Comparison of ENCODE assay signal across 8 cellular contexts in genomic region chr14:105093426-105094192, GRCh38. TPM values are rescaled to one million over a fixed set of nuclear protein-coding genes. Genes with fewer than 3 reads are reported as not detected.
DNase-seq lines count a peak whose midpoint lies in the region; ATAC-seq and TF ChIP-seq lines count a peak whose summit lies in the region.

No MANE protein-coding gene starts in this region.

- no peaks in the 10 kb centered on the region for H3K9me3 Mint-ChIP-seq in natural killer cell treated with Interleukin-12 subunit alpha and Interleukin-12 subunit beta and Interleukin-15 and Interleukin-18, amount 100 ng/mL, for 72 hours

- peak; percentile 31 for ATAC-seq in HG02623 (IDR thresholded peaks at IDR 0.05; ENCODE audit: unreplicated experiment)
- peak; percentile 87 to 91 for ATAC-seq in natural killer cell treated with Interleukin-12 subunit alpha and Interleukin-12 subunit beta and Interleukin-15 and Interleukin-18, amount 100 ng/mL, for 72 hours

- H3K27ac ChIP-seq in esophagus squamous epithelium (peak overlapping the region; percentile 82 to 94 (median 88)), stomach (peak overlapping the region; percentile 85 to 95 (median 92))

- DNase-seq in GM10266 (ENCODE audit: extremely low spot score), result peak; percentile 89
- DNase-seq in NCI-H748 treated with DMSO at 0.1 percent for 48 hours (lab: John Stamatoyannopoulos, UW), result peak; percentile 47
- peak; percentile 72 for DNase-seq in activated T-cell treated with anti-CD3 and anti-CD28 coated beads, Interleukin-2, amount 50 U/mL, for 1 hour
- no peak for DNase-seq in esophagus squamous epithelium (lab: John Stamatoyannopoulos, UW)
- peak; percentile 90 for DNase-seq in natural killer cell treated with Interleukin-12 subunit alpha and Interleukin-12 subunit beta and Interleukin-15 and Interleukin-18, amount 100 ng/mL, for 72 hours (ENCODE audit: low spot score)
- DNase-seq in stomach, result peak; percentile 83
- DNase-seq in putamen (ENCODE audit: low spot score), result no peak

- 0% methylated on average over 1 of the region's 77 CpGs; no CpG with 5 or more reads in 1 of the 2 donors for WGBS in esophagus squamous epithelium, 2 donors
- 0 to 1% (median 1%) methylated on average over 9 to 77 of the region's 77 CpGs for WGBS in stomach, 5 donors

- H3K27ac Mint-ChIP-seq in natural killer cell treated with Interleukin-12 subunit alpha and Interleukin-12 subunit beta and Interleukin-15 and Interleukin-18, amount 100 ng/mL, for 72 hours, result no peak overlapping the region

- peak overlapping the region; percentile 60 for H3K4me3 Mint-ChIP-seq in natural killer cell treated with Interleukin-12 subunit alpha and Interleukin-12 subunit beta and Interleukin-15 and Interleukin-18, amount 100 ng/mL, for 72 hours

- H3K27me3 Mint-ChIP-seq in natural killer cell treated with Interleukin-12 subunit alpha and Interleukin-12 subunit beta and Interleukin-15 and Interleukin-18, amount 100 ng/mL, for 72 hours, result peaks cover 0 to 8% of the 10 kb centered on the region in 2 donors

- intact Hi-C loops in esophagus squamous epithelium (cut with DNase I) (loop anchor here (5.0 to 10.0 kb wide), 2 partner anchors 74 to 191 kb away; partner anchors contain the start of gene JAG2), stomach (cut with DNase I; ENCODE audit: low total_unique reads) (no loop called here)

- peaks cover 42 to 82% (median 45%) of the 10 kb centered on the region in 3 donors for H3K4me1 ChIP-seq in esophagus squamous epithelium
- peaks cover 41 to 59% (median 53%) of the 10 kb centered on the region in 4 donors for H3K4me1 ChIP-seq in stomach

- no peaks in the 10 kb centered on the region for H3K36me3 Mint-ChIP-seq in natural killer cell treated with Interleukin-12 subunit alpha and Interleukin-12 subunit beta and Interleukin-15 and Interleukin-18, amount 100 ng/mL, for 72 hours

- TF ChIP-seq EP300 in stomach (IDR thresholded peaks at IDR 0.05), result no peak

- H3K9me3 ChIP-seq in esophagus squamous epithelium (no peaks in the 10 kb centered on the region), stomach (no peaks in the 10 kb centered on the region)

- H3K27me3 ChIP-seq in esophagus squamous epithelium, result peaks cover 0 to 51% (median 0%) of the 10 kb centered on the region in 4 donors
- peaks cover 0 to 18% (median 0%) of the 10 kb centered on the region in 3 donors for H3K27me3 ChIP-seq in stomach

- TF ChIP-seq POLR2A in esophagus squamous epithelium (IDR thresholded peaks at IDR 0.05) (peak in 1 of 4 donors; percentile 29), stomach (IDR thresholded peaks at IDR 0.05) (peak in 1 of 4 donors; percentile 10)

- H3K4me3 ChIP-seq in esophagus squamous epithelium (peak overlapping the region; percentile 48 to 82 (median 64)), stomach (peak overlapping the region; percentile 69 to 78 (median 73))

- peak; percentile 70 for TF ChIP-seq CTCF in GM10266 (IDR thresholded peaks at IDR 0.05; ENCODE audit: control insufficient read depth, insufficient read depth, low read depth, missing control alignments)
- TF ChIP-seq CTCF in esophagus squamous epithelium (IDR thresholded peaks at IDR 0.05), result peak in 4 of 6 experiments; percentile 3 to 35 (median 23)
- TF ChIP-seq CTCF in stomach (IDR thresholded peaks at IDR 0.05), result peak in 3 of 7 experiments; percentile 14 to 32 (median 26)

- H3K36me3 ChIP-seq in esophagus squamous epithelium (no peaks in the 10 kb centered on the region), stomach (no peaks in the 10 kb centered on the region)

- H3K4me1 Mint-ChIP-seq in natural killer cell treated with Interleukin-12 subunit alpha and Interleukin-12 subunit beta and Interleukin-15 and Interleukin-18, amount 100 ng/mL, for 72 hours (ENCODE audit: low read depth in 2 of 2), result peaks cover 6 to 21% of the 10 kb centered on the region in 2 donors

RNA-seq across cellular contexts. Expression of gene GPR132, which starts 28.4 kb away (rescaled TPM):
- total RNA-seq in esophagus squamous epithelium, result 1 to 10 TPM in 3 of 4 donors, under 1 TPM in 1; 0.79 to 5.0 (median 1.6) TPM
- total RNA-seq in natural killer cell treated with Interleukin-12 subunit alpha and Interleukin-12 subunit beta and Interleukin-15 and Interleukin-18, amount 100 ng/mL, for 72 hours, result 10 to 100 TPM; 80.9 to 88.3 TPM
- 10 to 100 TPM in 1 of 5 donors, 1 to 10 TPM in 3, under 1 TPM in 1; under 0.01 to 11.1 (median 1.7) TPM for total RNA-seq in stomach
- under 1 TPM; 0.38 to 0.81 (median 0.76) TPM for polyA plus RNA-seq in stomach

Comparison
In these comparisons a context has a peak if more than half of its experiments do, and no peak if none do; other contexts are left out.
1. DNase-seq: peak in GM10266 (single experiment), NCI-H748 treated with DMSO at 0.1 percent for 48 hours (single experiment), activated T-cell treated with anti-CD3 and anti-CD28 coated beads, Interleukin-2, amount 50 U/mL, for 1 hour (single experiment), natural killer cell treated with Interleukin-12 subunit alpha and Interleukin-12 subunit beta and Interleukin-15 and Interleukin-18, amount 100 ng/mL, for 72 hours (single experiment) and stomach (single experiment); none in esophagus squamous epithelium (single experiment) and putamen (single experiment).
2. RNA of gene GPR132, which starts 28.4 kb away (total RNA-seq): 80.9 to 88.3 TPM in natural killer cell treated with Interleukin-12 subunit alpha and Interleukin-12 subunit beta and Interleukin-15 and Interleukin-18, amount 100 ng/mL, for 72 hours; 0.79 to 5.0 TPM in esophagus squamous epithelium and under 0.01 to 11.1 TPM in stomach; every median in the first group is over 4 times any median in the second.